18 cellular contexts compared by ENCODE assay signal in genomic region chr6:3290501-3291211, GRCh38. TPM values are rescaled to one million over a fixed set of nuclear protein-coding genes. Genes with fewer than 3 reads are reported as not detected.
DNase-seq lines count a peak whose midpoint lies in the region; ATAC-seq and TF ChIP-seq lines count a peak whose summit lies in the region.
"Had no signal": no experiment of that assay in that cellular context is flagged by ENCODE, and none has a peak within 500 bp of the region (broad histone marks: within the 10 kb centered on the region; RNA-seq: fewer than 3 reads in every experiment).

No MANE protein-coding gene starts in this region.

- no peaks in the 10 kb centered on the region for H3K9me2 ChIP-seq in OCI-LY1 (ENCODE audit: low read depth, low read length)

- intact Hi-C loops in spleen (cut with DNase I; ENCODE audit: low total_unique reads) = no loop called here

- H3K4me1 Mint-ChIP-seq in brain = peaks cover 38% of the 10 kb centered on the region

- no peaks in the 10 kb centered on the region for H3K27me3 Mint-ChIP-seq in brain
- H3K27me3 Mint-ChIP-seq: IgD-negative memory B cell had no signal

- H3K4me1 ChIP-seq in OCI-LY1 (ENCODE audit: insufficient read depth, low read length, severe bottlenecking) (peaks cover 19% of the 10 kb centered on the region), spleen (peaks cover 0 to 9% (median 0%) of the 10 kb centered on the region in 6 donors)

- H3K9ac ChIP-seq in OCI-LY1 (ENCODE audit: low read length) = no peak overlapping the region

- no peak for TF ChIP-seq CTCF in OCI-LY1 (IDR thresholded peaks at IDR 0.05; ENCODE audit: low read length)
- no peak for TF ChIP-seq CTCF in brain (conservative IDR thresholded peaks at IDR 0.05)
- no peak for TF ChIP-seq CTCF in spleen (IDR thresholded peaks at IDR 0.05 in 8 of 11, conservative IDR thresholded peaks at IDR 0.05 in 3 of 11)

- H4K20me1 ChIP-seq in OCI-LY1 (ENCODE audit: insufficient read depth, low read length) = no peaks in the 10 kb centered on the region

- TF ChIP-seq POLR2A in spleen (IDR thresholded peaks at IDR 0.05) = no peak

- no peak overlapping the region for H3K4me3 ChIP-seq in OCI-LY1 (ENCODE audit: low read depth, low read length, poor library complexity, severe bottlenecking)
- H3K4me3 ChIP-seq in spleen = no peak overlapping the region
- H3K4me3 ChIP-seq: GM23338 had no signal

- no peak overlapping the region for H2AFZ ChIP-seq in OCI-LY1 (ENCODE audit: low read length)
- H2AFZ ChIP-seq: GM23338 had no signal

- WGBS in spleen, 5 donors = 78 to 91% (median 85%) methylated on average over 17 of the region's 17 CpGs

- H3K27ac ChIP-seq in OCI-LY1 (ENCODE audit: low read depth, low read length, poor library complexity, severe bottlenecking) (peak overlapping the region; percentile 48), spleen (no peak overlapping the region)
- H3K27ac ChIP-seq: C4-2B had no signal

- H3K27me3 ChIP-seq in OCI-LY1 (ENCODE audit: insufficient read depth, low read length) = no peaks in the 10 kb centered on the region; the same call in 1 of the 2 replicates
- peaks cover 0 to 8% (median 0%) of the 10 kb centered on the region in 7 donors for H3K27me3 ChIP-seq in spleen (replicated peaks in 1 of 7)

- no peak overlapping the region for H3K4me3 Mint-ChIP-seq in brain
- H3K4me3 Mint-ChIP-seq: GM23338, IgD-negative memory B cell had no signal

- H3K36me3 ChIP-seq in OCI-LY1 (ENCODE audit: insufficient read depth, low read length) (no peaks in the 10 kb centered on the region), spleen (no peaks in the 10 kb centered on the region)

- ATAC-seq in GM19452 (IDR thresholded peaks at IDR 0.05; ENCODE audit: unreplicated experiment) = no peak
- ATAC-seq: GM23338 had no signal

- H3K79me2 ChIP-seq in OCI-LY1 (ENCODE audit: insufficient read depth, low read length) = no peaks in the 10 kb centered on the region

- H3K36me3 Mint-ChIP-seq in brain = peaks cover 48% of the 10 kb centered on the region
- H3K36me3 Mint-ChIP-seq: CD8-positive, alpha-beta memory T cell had no signal

- peak overlapping the region in 3 of 5 experiments; percentile 51 to 77 (median 56) for H3K27ac Mint-ChIP-seq in brain
- H3K27ac Mint-ChIP-seq: GM23338 had no signal

- H3K4me2 ChIP-seq in OCI-LY1 (ENCODE audit: low read length) = no peak overlapping the region
- H3K4me2 ChIP-seq: GM23338 had no signal

- DNase-seq in mesenteric fat pad (ENCODE audit: low spot score) (peak; percentile 47), spleen (peak; percentile 64), H4 (ENCODE audit: low spot score) (no peak)
- no peak for DNase-seq in activated T-cell treated with anti-CD3 and anti-CD28 coated beads, Interleukin-2, amount 50 U/mL, for 48 hours
- DNase-seq: HCEC 1CT, NCI-H1105, NCI-H2081, NCI-H2171, NCI-H524 treated with DMSO at 0.1 percent for 48 hours, NCI-H82, SHP77 had no signal

- H3K9me3 Mint-ChIP-seq in brain = no peaks in the 10 kb centered on the region
- H3K9me3 Mint-ChIP-seq: CD8-positive, alpha-beta memory T cell; GM23338; IgD-negative memory B cell had no signal

- H3K9me3 ChIP-seq in OCI-LY1 (ENCODE audit: low read length) (no peaks in the 10 kb centered on the region), spleen (no peaks in the 10 kb centered on the region)

- no peaks in the 10 kb centered on the region for H3F3A ChIP-seq in OCI-LY1 (ENCODE audit: insufficient read depth, low read length)

RNA-seq across cellular contexts. Expression of gene PSMG4, which starts 31.9 kb away (rescaled TPM):
- polyA plus RNA-seq in brain (ENCODE audit: insufficient read depth, low read depth, low replicate concordance) (20.5 TPM), spleen (10 to 100 TPM; 39.0 to 41.6 (median 39.6) TPM)
- total RNA-seq in mesenteric fat pad (18.7 TPM), spleen (10 to 100 TPM; 12.1 to 21.0 (median 17.3) TPM)
- 24.2 and 24.5 TPM in 2 replicates for total RNA-seq in H4 (2014; rRNA removed; shearing (Covaris generic))

Comparison
In these comparisons a context has a peak if more than half of its experiments do, and no peak if none do; other contexts are left out.
1. DNase-seq: peak in mesenteric fat pad (single experiment) and spleen (single experiment); none in H4 (single experiment) and activated T-cell treated with anti-CD3 and anti-CD28 coated beads, Interleukin-2, amount 50 U/mL, for 48 hours (0 of 2).